8 cellular contexts compared by ENCODE assay signal in genomic region chr9:35645736-35646582, GRCh38. TPM values are rescaled to one million over a fixed set of nuclear protein-coding genes. Genes with fewer than 3 reads are reported as not detected.
A peak's percentile ranks its signal among the peaks of the same experiment; 100 is the strongest.
DNase-seq lines count a peak whose midpoint lies in the region; ATAC-seq and TF ChIP-seq lines count a peak whose summit lies in the region.

No MANE protein-coding gene starts in this region.

- H3K4me2 ChIP-seq in neural cell (ENCODE audit: low read length): peak overlapping the region; percentile 65

- H3K9me2 ChIP-seq in neural cell (ENCODE audit: insufficient read depth, low read length): no peaks in the 10 kb centered on the region

- no peak for DNase-seq in activated CD8-positive, alpha-beta memory T cell treated with anti-CD3 and anti-CD28 coated beads, Interleukin-2, amount 10 ng/mL, durations not matched to agents 7 days and 5 days
- no peak for DNase-seq in activated CD8-positive, alpha-beta memory T cell treated with anti-CD3 and anti-CD28 coated beads, Interleukin-2, amount 50 U/mL, for 4 hours
- no peak for DNase-seq in T-helper 17 cell
- no peak for DNase-seq in fibroblast of mammary gland (ENCODE audit: low read depth)
- DNase-seq in dermis blood vessel endothelial cell: no peak
- DNase-seq in SW 1271 (lab: John Stamatoyannopoulos, UW): no peak

- peak; percentile 14 for ATAC-seq in activated CD8-positive, alpha-beta memory T cell treated with anti-CD3 and anti-CD28 coated beads, Interleukin-2, amount 10 ng/mL, durations not matched to agents 7 days and 5 days
- peak; percentile 8 for ATAC-seq in HG03432 (IDR thresholded peaks at IDR 0.05; ENCODE audit: unreplicated experiment)
- no peak for ATAC-seq in T-helper 17 cell

- H3K27me3 ChIP-seq in neural cell (ENCODE audit: insufficient read depth, low read depth, low read length): no peaks in the 10 kb centered on the region

- TF ChIP-seq CTCF in fibroblast of mammary gland (conservative IDR thresholded peaks at IDR 0.05; ENCODE audit: control insufficient read depth, insufficient read depth, low read depth, low read length) (no peak), neural cell (IDR thresholded peaks at IDR 0.05; ENCODE audit: poor library complexity, severe bottlenecking) (no peak)

- peak overlapping the region; percentile 61 for H3K4me3 ChIP-seq in fibroblast of mammary gland (ENCODE audit: control insufficient read depth, low read depth, low read length)
- peak overlapping the region; percentile 75 for H3K4me3 ChIP-seq in neural cell (ENCODE audit: low read length)

- H3K27ac ChIP-seq in neural cell (ENCODE audit: low read length): no peak overlapping the region

- H3K36me3 ChIP-seq in neural cell (ENCODE audit: insufficient read depth, low read length): no peaks in the 10 kb centered on the region

- TF ChIP-seq EP300 in neural cell (conservative IDR thresholded peaks at IDR 0.05; ENCODE audit: poor library complexity, severe bottlenecking): no peak

- no peaks in the 10 kb centered on the region for H3K79me2 ChIP-seq in neural cell (replicated peaks; ENCODE audit: insufficient read depth, low read length)

- peak overlapping the region; percentile 74 for H3K9ac ChIP-seq in neural cell (ENCODE audit: low read length)

- H2AFZ ChIP-seq in neural cell (ENCODE audit: low read depth, low read length): no peak overlapping the region

- H3F3A ChIP-seq in neural cell (ENCODE audit: insufficient read depth, low read length, poor library complexity, severe bottlenecking): no peaks in the 10 kb centered on the region

- H3K9me3 Mint-ChIP-seq in activated CD8-positive, alpha-beta memory T cell treated with anti-CD3 and anti-CD28 coated beads, Interleukin-2, amount 10 ng/mL, durations not matched to agents 7 days and 5 days (ENCODE audit: low read depth): no peaks in the 10 kb centered on the region

- H4K20me1 ChIP-seq in neural cell (ENCODE audit: insufficient read depth): no peaks in the 10 kb centered on the region

- no peaks in the 10 kb centered on the region for H3K27me3 Mint-ChIP-seq in activated CD8-positive, alpha-beta memory T cell treated with anti-CD3 and anti-CD28 coated beads, Interleukin-2, amount 10 ng/mL, durations not matched to agents 7 days and 5 days
- H3K27me3 Mint-ChIP-seq in T-helper 17 cell: no peaks in the 10 kb centered on the region

- peak overlapping the region; percentile 97 for H3K27ac Mint-ChIP-seq in activated CD8-positive, alpha-beta memory T cell treated with anti-CD3 and anti-CD28 coated beads, Interleukin-2, amount 10 ng/mL, durations not matched to agents 7 days and 5 days
- H3K27ac Mint-ChIP-seq in T-helper 17 cell: peak overlapping the region; percentile 98

- H3K9me3 ChIP-seq in T-helper 17 cell (ENCODE audit: control insufficient read depth, low read length, poor library complexity, severe bottlenecking) (no peaks in the 10 kb centered on the region), neural cell (ENCODE audit: low read length) (no peaks in the 10 kb centered on the region)

- H3K36me3 Mint-ChIP-seq in activated CD8-positive, alpha-beta memory T cell treated with anti-CD3 and anti-CD28 coated beads, Interleukin-2, amount 10 ng/mL, durations not matched to agents 7 days and 5 days: peaks cover 42% of the 10 kb centered on the region
- peaks cover 4% of the 10 kb centered on the region for H3K36me3 Mint-ChIP-seq in T-helper 17 cell (ENCODE audit: low read depth)

- no peak for TF ChIP-seq RAD21 in neural cell (conservative IDR thresholded peaks at IDR 0.05)

- peaks cover 46% of the 10 kb centered on the region for H3K4me1 Mint-ChIP-seq in activated CD8-positive, alpha-beta memory T cell treated with anti-CD3 and anti-CD28 coated beads, Interleukin-2, amount 10 ng/mL, durations not matched to agents 7 days and 5 days
- peaks cover 35% of the 10 kb centered on the region for H3K4me1 Mint-ChIP-seq in T-helper 17 cell

- CTCF ChIA-PET in activated CD8-positive, alpha-beta memory T cell treated with anti-CD3 and anti-CD28 coated beads, Interleukin-2, amount 10 ng/mL, durations not matched to agents 7 days and 5 days (lab: Charles Lee): interaction anchor here (0.7 to 9.6 kb wide), 16 partner anchors 10 to 236 kb away, joined by 3 to 208 read pairs (median 9); partner anchors contain the start of genes ARHGEF39, CCDC107, CD72 and CREB3

- H3K4me3 Mint-ChIP-seq in activated CD8-positive, alpha-beta memory T cell treated with anti-CD3 and anti-CD28 coated beads, Interleukin-2, amount 10 ng/mL, durations not matched to agents 7 days and 5 days: peak overlapping the region; percentile 99
- peak overlapping the region; percentile 98 for H3K4me3 Mint-ChIP-seq in T-helper 17 cell

TF ChIP-seq in neural cell, 6 proteins besides CTCF, POLR2A, EP300 and RAD21:
- no peak for TF ChIP-seq EZH2 (IDR thresholded peaks at IDR 0.05; ENCODE audit: borderline replicate concordance, insufficient read depth, low read length, poor library complexity, severe bottlenecking)
- no peak for TF ChIP-seq TAF1 (IDR thresholded peaks at IDR 0.05; ENCODE audit: low read depth)
- no peak for TF ChIP-seq REST (IDR thresholded peaks at IDR 0.05; ENCODE audit: borderline replicate concordance)
- TF ChIP-seq SMC3 (conservative IDR thresholded peaks at IDR 0.05; ENCODE audit: poor library complexity): no peak
- TF ChIP-seq MXI1 (conservative IDR thresholded peaks at IDR 0.05; ENCODE audit: poor library complexity, severe bottlenecking): no peak
- no peak for TF ChIP-seq POLR2AphosphoS5 (IDR thresholded peaks at IDR 0.05)

RNA-seq across cellular contexts. Expression of gene SIT1, which starts 4.8 kb away (rescaled TPM):
- total RNA-seq in activated CD8-positive, alpha-beta memory T cell treated with anti-CD3 and anti-CD28 coated beads, Interleukin-2, amount 10 ng/mL, durations not matched to agents 7 days and 5 days: 100 to 1,000 TPM; 144 to 155 TPM
- total RNA-seq in T-helper 17 cell (10 to 100 TPM; 33.9 to 48.9 TPM), dermis blood vessel endothelial cell (not detected in 2 replicates)
- not detected in 2 replicates for polyA plus RNA-seq in neural cell
- not detected in 2 replicates for polyA minus RNA-seq in neural cell

RNA-seq across cellular contexts. Expression of gene RMRP, which starts 11.9 kb away (rescaled TPM):
- over 10,000 TPM in 1 of 2 experiments, 1,000 to 10,000 TPM in 1; 6,751 to 13,083 TPM for total RNA-seq in activated CD8-positive, alpha-beta memory T cell treated with anti-CD3 and anti-CD28 coated beads, Interleukin-2, amount 10 ng/mL, durations not matched to agents 7 days and 5 days
- total RNA-seq in T-helper 17 cell (over 10,000 TPM in 1 of 2 donors, 1,000 to 10,000 TPM in 1; 7,466 to 10,512 TPM), dermis blood vessel endothelial cell (9,128 and 10,291 TPM in 2 replicates)
- polyA plus RNA-seq in neural cell: 9,508 TPM in 1 of 2 replicates, not detected in the other
- 23,296 and 96,249 TPM in 2 replicates for polyA minus RNA-seq in neural cell

RNA-seq across cellular contexts. Expression of gene CCDC107, which starts 12.1 kb away (rescaled TPM):
- 10 to 100 TPM; 28.7 to 29.4 TPM for total RNA-seq in activated CD8-positive, alpha-beta memory T cell treated with anti-CD3 and anti-CD28 coated beads, Interleukin-2, amount 10 ng/mL, durations not matched to agents 7 days and 5 days
- 10 to 100 TPM; 27.7 to 35.2 TPM for total RNA-seq in T-helper 17 cell
- polyA plus RNA-seq in neural cell: 41.4 and 44.4 TPM in 2 replicates
- 11.8 and 12.4 TPM in 2 replicates for polyA minus RNA-seq in neural cell
- total RNA-seq in dermis blood vessel endothelial cell: 8.5 and 12.4 TPM in 2 replicates

RNA-seq across cellular contexts. Expression of gene ARHGEF39, which starts 19.0 kb away (rescaled TPM):
- total RNA-seq in activated CD8-positive, alpha-beta memory T cell treated with anti-CD3 and anti-CD28 coated beads, Interleukin-2, amount 10 ng/mL, durations not matched to agents 7 days and 5 days: 10 to 100 TPM; 14.5 to 21.1 TPM
- 1 to 10 TPM; 1.6 to 3.1 TPM for total RNA-seq in T-helper 17 cell
- 0.51 TPM in 1 of 2 replicates, not detected in the other for polyA plus RNA-seq in neural cell
- polyA minus RNA-seq in neural cell: not detected in 2 replicates
- total RNA-seq in dermis blood vessel endothelial cell: 0.34 and 3.1 TPM in 2 replicates

RNA-seq across cellular contexts. Expression of gene CD72, which starts 27.7 kb away (rescaled TPM):
- 10 to 100 TPM; 11.4 to 11.9 TPM for total RNA-seq in activated CD8-positive, alpha-beta memory T cell treated with anti-CD3 and anti-CD28 coated beads, Interleukin-2, amount 10 ng/mL, durations not matched to agents 7 days and 5 days
- 1 to 10 TPM; 3.5 to 8.1 TPM for total RNA-seq in T-helper 17 cell
- not detected in 2 replicates for polyA plus RNA-seq in neural cell
- polyA minus RNA-seq in neural cell: not detected in 2 replicates
- total RNA-seq in dermis blood vessel endothelial cell: 0.14 TPM in 1 of 2 replicates, not detected in the other

Comparison
In these comparisons a context has a peak if more than half of its experiments do, and no peak if none do; other contexts are left out.
1. RNA of gene SIT1, which starts 4.8 kb away (total RNA-seq): 144 to 155 TPM in activated CD8-positive, alpha-beta memory T cell treated with anti-CD3 and anti-CD28 coated beads, Interleukin-2, amount 10 ng/mL, durations not matched to agents 7 days and 5 days and 33.9 to 48.9 TPM in T-helper 17 cell; not detected in dermis blood vessel endothelial cell; every median in the first group is over 10 times any median in the second.